ENCODE assay signal across 18 cellular contexts in the genomic region with DNA sequence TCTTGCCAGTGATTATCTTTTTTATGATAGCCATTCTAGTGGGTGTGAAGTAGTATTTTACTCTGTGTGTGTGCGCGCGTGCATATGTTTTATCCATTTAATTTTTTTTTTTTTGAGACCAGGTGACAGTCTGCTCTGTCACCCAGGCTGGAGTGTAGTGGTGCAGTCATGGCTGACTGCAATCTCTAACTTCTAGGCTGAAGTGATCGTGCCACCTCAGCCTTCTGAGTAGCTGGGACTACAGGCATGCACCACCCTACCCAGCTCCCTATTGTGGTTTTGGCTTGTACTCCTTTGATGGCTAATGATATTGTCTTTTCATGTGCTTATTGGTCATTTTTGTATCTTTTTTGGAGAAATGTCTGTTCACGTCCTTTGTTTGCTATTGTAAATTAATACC. TPM values are rescaled to one million over a fixed set of nuclear protein-coding genes. Genes with fewer than 3 reads are reported as not detected.
A peak's percentile ranks its signal among the peaks of the same experiment; 100 is the strongest.
DNase-seq lines count a peak whose midpoint lies in the region; ATAC-seq, FAIRE-seq and TF ChIP-seq lines count a peak whose summit lies in the region.
"Had no signal": no experiment of that assay in that cellular context is flagged by ENCODE, and none has a peak within 500 bp of the region (broad histone marks: within the 10 kb centered on the region; RNA-seq: fewer than 3 reads in every experiment).

No MANE protein-coding gene starts in this region.

- H3K4me3 ChIP-seq in HepG2 (replicated peaks in 1 of 3; ENCODE audit: insufficient read depth in 1 of 3, low read depth in 2 of 3, low read length in 3 of 3) = no peak overlapping the region
- no peak overlapping the region for H3K4me3 ChIP-seq in right lobe of liver
- H3K4me3 ChIP-seq in CD4-positive, alpha-beta memory T cell (ENCODE audit: low read length in 2 of 2) = no peak overlapping the region
- H3K4me3 ChIP-seq: SJCRH30 had no signal

- intact Hi-C loops in HepG2 (cut with micrococcal nuclease; ENCODE audit: unreplicated experiment) = no loop called here
- intact Hi-C loops in right lobe of liver (cut with DNase I) = no loop called here
- intact Hi-C loops in CD4-positive, alpha-beta memory T cell (cut with micrococcal nuclease) = no loop called here

- DNase-seq in DMS53 (lab: John Stamatoyannopoulos, UW) (peak; percentile 25), DMS53 treated with DMSO at 0.1 percent for 48 hours (lab: John Stamatoyannopoulos, UW; ENCODE audit: unreplicated experiment) (no peak), HepG2 (ENCODE audit: low spot score) (no peak), right lobe of liver (no peak)
- DNase-seq in CD4-positive, alpha-beta memory T cell = no peak
- DNase-seq in stimulated activated CD4-positive, alpha-beta T cell treated with anti-CD3 and anti-CD28 coated beads, Interleukin-2, amount 100 ng/mL, for 48 hours = no peak
- DNase-seq: CD4-positive, CD25-positive, alpha-beta regulatory T cell; EL; H7; MM.1S; NCI-H1092 treated with DMSO at 0.1 percent for 48 hours; NCI-H226; NCI-H526 treated with DMSO at 0.1 percent for 48 hours; SJCRH30 had no signal

- CTCF ChIA-PET in HepG2 (lab: Yijun Ruan, JAX; ENCODE audit: low intra/inter-chr PET ratio, low total read pairs) = no interaction called here
- CTCF ChIA-PET in CD4-positive, alpha-beta memory T cell (lab: Charles Lee; ENCODE audit: partially characterized antibody) = no interaction called here

- WGBS in HepG2 (ENCODE audit: low lambda C conversion rate) = 97% methylated on average over 5 of the region's 5 CpGs
- WGBS in right lobe of liver (ENCODE audit: insufficient coverage, low coverage, low lambda C conversion rate, missing lambda C conversion rate) = 86% methylated on average over 4 of the region's 5 CpGs

- TF ChIP-seq CTCF in HepG2 (CRISPR knock-in tag; IDR thresholded peaks at IDR 0.05) (no peak), right lobe of liver (IDR thresholded peaks at IDR 0.05) (no peak)

- FAIRE-seq in HepG2 (lab: Jason Lieb, UNC) = no peak

- H3K27ac ChIP-seq in HepG2 (ENCODE audit: extremely low read length, insufficient read depth, low read length) = no peak overlapping the region
- H3K27ac ChIP-seq in right lobe of liver = no peak overlapping the region
- no peak overlapping the region for H3K27ac ChIP-seq in CD4-positive, alpha-beta memory T cell (ENCODE audit: low read depth, low read length)
- H3K27ac ChIP-seq: 22Rv1, SJCRH30 had no signal

- in situ Hi-C loops in HepG2 (cut with HindIII; ENCODE audit: extremely low pct_ligation_motif_present, low pct_unique_long_range_greater_than_20kb) = no loop called here

- no peak overlapping the region for H3K9ac ChIP-seq in HepG2 (ENCODE audit: insufficient read depth, low read depth, low read length)

- H3K36me3 ChIP-seq in HepG2 (replicated peaks in 1 of 2; ENCODE audit: control insufficient read depth in 1 of 2, insufficient read depth in 2 of 2, low read length in 2 of 2) (peaks cover 31 to 72% of the 10 kb centered on the region in 2 experiments), right lobe of liver (peaks cover 0 to 19% (median 7%) of the 10 kb centered on the region in 4 donors)
- H3K36me3 ChIP-seq in CD4-positive, alpha-beta memory T cell (ENCODE audit: insufficient read depth, low read length) = peaks cover 13% of the 10 kb centered on the region

- peak overlapping the region in 1 of 7 donors; percentile 17 for H3K27ac Mint-ChIP-seq in CD4-positive, alpha-beta memory T cell
- H3K27ac Mint-ChIP-seq: B cell; CD4-positive, CD25-positive, alpha-beta regulatory T cell had no signal

- no TSS peak for BruUV-seq in HepG2 (replicated peaks; lab: Mats Ljungman, UMichigan)

- H3K4me1 Mint-ChIP-seq in CD4-positive, alpha-beta memory T cell = peaks cover 17 to 25% (median 22%) of the 10 kb centered on the region in 4 donors

- no peak for TF ChIP-seq RAD21 in HepG2 (CRISPR knock-in tag; IDR thresholded peaks at IDR 0.05)

- no peaks in the 10 kb centered on the region for H3K27me3 ChIP-seq in HepG2 (ENCODE audit: control insufficient read depth in 1 of 2, insufficient read depth in 2 of 2, low read length in 2 of 2)
- no peaks in the 10 kb centered on the region for H3K27me3 ChIP-seq in right lobe of liver
- H3K27me3 ChIP-seq in CD4-positive, alpha-beta memory T cell (ENCODE audit: insufficient read depth, low read length) = no peaks in the 10 kb centered on the region
- H3K27me3 ChIP-seq: SJCRH30 had no signal

- no peaks in the 10 kb centered on the region for H3K27me3 Mint-ChIP-seq in CD4-positive, alpha-beta memory T cell
- H3K27me3 Mint-ChIP-seq: B cell; CD4-positive, CD25-positive, alpha-beta regulatory T cell had no signal

- H4K20me1 ChIP-seq in HepG2 (ENCODE audit: insufficient read depth, low read length) = peaks cover 6% of the 10 kb centered on the region; the same call in 1 of the 2 replicates

- no peaks in the 10 kb centered on the region for H3K9me3 Mint-ChIP-seq in CD4-positive, alpha-beta memory T cell

- ATAC-seq in HepG2 = peak; percentile 53; the same call in 2 of the 3 replicates
- no peak for ATAC-seq in right lobe of liver
- ATAC-seq in esophagus mucosa = peak; percentile 10
- no peak for ATAC-seq in GM21360 (IDR thresholded peaks at IDR 0.05; ENCODE audit: unreplicated experiment)

- H3K4me1 ChIP-seq in HepG2 (ENCODE audit: insufficient read depth, low read length) (peaks cover 30% of the 10 kb centered on the region), right lobe of liver (peaks cover 0 to 44% (median 17%) of the 10 kb centered on the region in 4 donors)
- no peaks in the 10 kb centered on the region for H3K4me1 ChIP-seq in CD4-positive, alpha-beta memory T cell (ENCODE audit: insufficient read depth, low read length)

- no peak for TF ChIP-seq POLR2A in HepG2 (IDR thresholded peaks at IDR 0.05; ENCODE audit: insufficient read depth in 1 of 2, low read depth in 2 of 2, low read length in 2 of 2)
- no peak for TF ChIP-seq POLR2A in right lobe of liver (IDR thresholded peaks at IDR 0.05)

- no peak overlapping the region for H3K4me2 ChIP-seq in HepG2 (ENCODE audit: low read depth, low read length)

- H3K4me3 Mint-ChIP-seq in CD4-positive, alpha-beta memory T cell = no peak overlapping the region
- H3K4me3 Mint-ChIP-seq: B cell; CD4-positive, CD25-positive, alpha-beta regulatory T cell had no signal

- POLR2A ChIA-PET in HepG2 (lab: Yijun Ruan, JAX) = interaction anchor here (1.5 kb wide), 1 partner anchor 33 kb away, joined by 7 read pairs; the partner anchor contains the start of gene ITCH
- POLR2A ChIA-PET in CD4-positive, alpha-beta memory T cell (lab: Charles Lee; ENCODE audit: partially characterized antibody) = interaction anchor here (1.2 kb wide), 1 partner anchor 9 kb away, joined by 3 read pairs; no protein-coding TSS in a partner anchor

- TF ChIP-seq EP300 in HepG2 (IDR thresholded peaks at IDR 0.05; ENCODE audit: low read depth in 2 of 2, low read length in 2 of 2) (no peak), HepG2 (CRISPR knock-in tag; IDR thresholded peaks at IDR 0.05; ENCODE audit: borderline replicate concordance) (no peak)

- H3K79me2 ChIP-seq in HepG2 (ENCODE audit: insufficient read depth, low read length) = peaks cover 69% of the 10 kb centered on the region

- peaks cover 31 to 49% of the 10 kb centered on the region in 2 donors for H3K36me3 Mint-ChIP-seq in CD4-positive, alpha-beta memory T cell

- no peak overlapping the region for H2AFZ ChIP-seq in HepG2 (ENCODE audit: low read length)

- H3K9me3 ChIP-seq in HepG2 (ENCODE audit: low read length) (no peaks in the 10 kb centered on the region), right lobe of liver (no peaks in the 10 kb centered on the region)
- no peaks in the 10 kb centered on the region for H3K9me3 ChIP-seq in CD4-positive, alpha-beta memory T cell (ENCODE audit: control insufficient read depth in 1 of 2, low read length in 2 of 2)
- H3K9me3 ChIP-seq: SJCRH30 had no signal

RNA-seq across cellular contexts. Expression of gene ITCH, which starts 33.3 kb away (rescaled TPM):
- 112 and 162 TPM in 2 replicates for total RNA-seq in HepG2 (2016; rRNA removed; fragmentation: Illumina TruSeq; extraction: Trizol)
- total RNA-seq in HepG2 (2016; cell fraction: cytosol; rRNA removed; fragmentation: Illumina TruSeq; extraction: Trizol; ENCODE audit: low read depth) = 73.1 and 80.6 TPM in 2 replicates
- total RNA-seq in HepG2 (2016; cell fraction: insoluble cytoplasmic fraction; rRNA removed; fragmentation: Illumina TruSeq; extraction: Trizol) = 111 and 151 TPM in 2 replicates
- total RNA-seq in HepG2 (2016; cell fraction: membrane; rRNA removed; fragmentation: Illumina TruSeq; extraction: Trizol) = 75.4 and 81.7 TPM in 2 replicates
- 124 and 131 TPM in 2 replicates for total RNA-seq in HepG2 (2016; cell fraction: nucleus; rRNA removed; fragmentation: Illumina TruSeq; extraction: Trizol)
- polyA plus RNA-seq in HepG2 (2011; rRNA removed) = 17.4 and 20.5 TPM in 2 replicates
- polyA plus RNA-seq in HepG2 (2011; cell fraction: cytosol; rRNA removed) = 7.4 and 12.7 TPM in 2 replicates
- 12.2 and 17.3 TPM in 2 replicates for polyA plus RNA-seq in HepG2 (2011; cell fraction: nucleus; rRNA removed)
- 44.6 and 45.2 TPM in 2 replicates for polyA plus RNA-seq in HepG2 (2012)
- polyA plus RNA-seq in HepG2 (2016; cell fraction: cytosol; fragmentation: Illumina TruSeq; extraction: Trizol; ENCODE audit: low read depth) = 5.3 and 6.3 TPM in 2 replicates
- 65.3 and 70.7 TPM in 2 replicates for polyA plus RNA-seq in HepG2 (2016; cell fraction: insoluble cytoplasmic fraction; fragmentation: Illumina TruSeq; extraction: Trizol; ENCODE audit: low read depth)
- polyA plus RNA-seq in HepG2 (2016; cell fraction: membrane; fragmentation: Illumina TruSeq; extraction: Trizol; ENCODE audit: low read depth) = 15.2 and 15.3 TPM in 2 replicates
- 55.0 and 61.2 TPM in 2 replicates for polyA plus RNA-seq in HepG2 (2016; cell fraction: nucleus; fragmentation: Illumina TruSeq; extraction: Trizol; ENCODE audit: insufficient read depth, low read depth)
- polyA minus RNA-seq in HepG2 (2011; rRNA and poly(A)+ RNA removed; ENCODE audit: low replicate concordance) = 30.6 and 37.6 TPM in 2 replicates
- polyA minus RNA-seq in HepG2 (2011; cell fraction: cytosol; rRNA and poly(A)+ RNA removed) = 38.7 and 40.1 TPM in 2 replicates
- 79.4 and 86.2 TPM in 2 replicates for polyA minus RNA-seq in HepG2 (2011; cell fraction: nucleus; rRNA and poly(A)+ RNA removed)
- total RNA-seq in right lobe of liver = 10 to 100 TPM; 32.8 to 71.4 (median 44.1) TPM
- 57.5 TPM for total RNA-seq in esophagus mucosa
- total RNA-seq in CD4-positive, alpha-beta memory T cell = 10 to 100 TPM; 59.3 to 68.9 TPM
- polyA plus RNA-seq in CD4-positive, alpha-beta memory T cell = 10 to 100 TPM in 1 of 2 donors, 1 to 10 TPM in 1; 9.7 to 25.2 TPM

Comparison
In these comparisons a context has a peak if more than half of its experiments do, and no peak if none do; other contexts are left out.
1. ATAC-seq: peak in HepG2 (single experiment) and esophagus mucosa (single experiment); none in right lobe of liver (0 of 4) and GM21360 (single experiment).